Comparison of ENCODE assay signal across 8 cellular contexts in the genomic region with DNA sequence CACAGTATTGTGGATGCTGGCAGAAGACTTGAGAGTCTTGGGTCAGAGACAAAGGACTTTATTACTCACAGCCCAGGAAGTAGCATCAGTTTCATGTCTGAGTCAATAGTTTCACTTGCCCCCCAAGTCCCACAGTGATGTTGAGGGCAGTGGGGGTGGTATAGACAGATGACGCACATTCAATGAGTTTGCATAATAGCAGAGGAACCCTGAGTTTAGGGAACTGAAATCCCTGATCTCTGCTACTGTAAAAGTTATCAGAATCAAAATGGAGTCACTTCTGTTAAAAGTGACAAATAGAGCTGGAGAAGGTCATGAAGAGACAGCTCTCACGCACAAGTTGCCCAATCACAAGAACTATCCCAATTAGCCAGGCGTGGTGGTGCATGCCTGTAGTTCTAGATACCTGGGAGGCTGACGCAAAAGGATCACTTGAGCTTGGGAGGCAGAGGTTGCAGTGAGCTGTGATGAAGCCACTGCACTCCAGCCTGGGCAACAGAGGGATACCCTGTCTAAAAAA. TPM values are rescaled to one million over a fixed set of nuclear protein-coding genes. Genes with fewer than 3 reads are reported as not detected.
A peak's percentile ranks its signal among the peaks of the same experiment; 100 is the strongest.
DNase-seq lines count a peak whose midpoint lies in the region; ATAC-seq lines count a peak whose summit lies in the region.

No MANE protein-coding gene starts in this region.

- peaks cover 19% of the 10 kb centered on the region for H3K4me1 ChIP-seq in GM23248 (ENCODE audit: insufficient read depth)
- H3K4me1 ChIP-seq in HAP-1 = peaks cover 4% of the 10 kb centered on the region; the same call in 1 of the 2 replicates

- H3K27ac ChIP-seq in GM23248 = peak overlapping the region; percentile 51

- H3K4me3 ChIP-seq in GM23248 (no peak overlapping the region), HAP-1 (no peak overlapping the region)

- no peaks in the 10 kb centered on the region for H3K27me3 Mint-ChIP-seq in memory B cell

- ATAC-seq in GM18511 (IDR thresholded peaks at IDR 0.05; ENCODE audit: unreplicated experiment) (peak; percentile 96), memory B cell (ENCODE audit: low read depth) (peak; percentile 97)

- no peaks in the 10 kb centered on the region for H3K9me2 ChIP-seq in GM23248 (ENCODE audit: insufficient read depth)

- no peak overlapping the region for H3K4me2 ChIP-seq in GM23248 (ENCODE audit: unreplicated experiment)

- H3K9me3 Mint-ChIP-seq in memory B cell = peaks cover 2% of the 10 kb centered on the region

- H3K36me3 ChIP-seq in GM23248 (ENCODE audit: low read depth) = no peaks in the 10 kb centered on the region
- H3K36me3 ChIP-seq in HAP-1 (replicated peaks) = no peaks in the 10 kb centered on the region

- H3K27ac Mint-ChIP-seq in memory B cell = no peak overlapping the region

- H3K4me1 Mint-ChIP-seq in memory B cell = peaks cover 5% of the 10 kb centered on the region

- in situ Hi-C loops in GM23248 (cut with MboI) (no loop called here), HAP-1 (cut with MboI; ENCODE audit: low sequenced_read_pairs) (no loop called here)

- peak; percentile 84 for DNase-seq in GM23248
- peak; percentile 85 to 94 for DNase-seq in NOMO-1 (lab: John Stamatoyannopoulos, UW; ENCODE audit: unreplicated experiment in 2 of 2)
- DNase-seq in memory B cell (ENCODE audit: low spot score in 2 of 2) = peak in 1 of 2 donors; percentile 27
- no peak for DNase-seq in HuH-7.5 (ENCODE audit: low spot score)
- no peak for DNase-seq in cerebellar cortex (ENCODE audit: low spot score)
- no peak for DNase-seq in HAP-1 (ENCODE audit: low spot score in 2 of 2)
- DNase-seq in HT-29 (ENCODE audit: low spot score) = no peak

- peak overlapping the region; percentile 23; the same call in 1 of the 2 replicates for H2AFZ ChIP-seq in GM23248

- H3K9ac ChIP-seq in GM23248 = no peak overlapping the region

- H3K79me2 ChIP-seq in GM23248 (ENCODE audit: insufficient read depth) = no peaks in the 10 kb centered on the region

- no peaks in the 10 kb centered on the region for H3K36me3 Mint-ChIP-seq in memory B cell

- H3K4me3 Mint-ChIP-seq in memory B cell = no peak overlapping the region

- H4K20me1 ChIP-seq in GM23248 (ENCODE audit: insufficient read depth) = no peaks in the 10 kb centered on the region

- peaks cover 9% of the 10 kb centered on the region for H3F3A ChIP-seq in GM23248 (ENCODE audit: insufficient read depth)

- WGBS in GM23248 (ENCODE audit: low coverage in 1 of 2, low lambda C conversion rate in 2 of 2, missing lambda C conversion rate in 2 of 2), 2 experiments = 75 to 82% methylated on average over 4 of the region's 4 CpGs

- H3K9me3 ChIP-seq in GM23248 (ENCODE audit: low read depth) (no peaks in the 10 kb centered on the region), HAP-1 (no peaks in the 10 kb centered on the region)

- H3K27me3 ChIP-seq in GM23248 (replicated peaks; ENCODE audit: insufficient read depth) (no peaks in the 10 kb centered on the region), HAP-1 (ENCODE audit: low read depth) (peaks cover 16% of the 10 kb centered on the region; the same call in 1 of the 2 replicates)

RNA-seq across cellular contexts. Expression of gene HCRTR1, which starts 11.5 kb away (rescaled TPM):
- total RNA-seq in GM23248 (2014; rRNA removed; shearing (Covaris generic)) = not detected in 2 replicates
- polyA plus RNA-seq in GM23248 (2016; fragmentation: Nextera tagmentation; extraction: Ambion mirVana) = not detected in 2 replicates
- total RNA-seq in HT-29 (2014; rRNA removed; shearing (Covaris generic)) = not detected in 2 replicates

RNA-seq across cellular contexts. Expression of gene TINAGL1, which starts 29.7 kb away (rescaled TPM):
- 3.5 and 4.7 TPM in 2 replicates for total RNA-seq in GM23248 (2014; rRNA removed; shearing (Covaris generic))
- polyA plus RNA-seq in GM23248 (2016; fragmentation: Nextera tagmentation; extraction: Ambion mirVana) = 1.1 and 1.4 TPM in 2 replicates
- total RNA-seq in HT-29 (2014; rRNA removed; shearing (Covaris generic)) = 596 and 628 TPM in 2 replicates

RNA-seq across cellular contexts. Expression of gene PEF1, which starts 38.7 kb away (rescaled TPM):
- 97.5 and 131 TPM in 2 replicates for total RNA-seq in GM23248 (2014; rRNA removed; shearing (Covaris generic))
- 71.3 and 77.8 TPM in 2 replicates for polyA plus RNA-seq in GM23248 (2016; fragmentation: Nextera tagmentation; extraction: Ambion mirVana)
- total RNA-seq in HT-29 (2014; rRNA removed; shearing (Covaris generic)) = 114 and 119 TPM in 2 replicates

Comparison
In these comparisons a context has a peak if more than half of its experiments do, and no peak if none do; other contexts are left out.
1. DNase-seq: peak in GM23248 (single experiment) and NOMO-1 (2 of 2); none in HuH-7.5 (single experiment), cerebellar cortex (single experiment), HAP-1 (0 of 2) and HT-29 (single experiment).
2. RNA of gene TINAGL1, which starts 29.7 kb away (total RNA-seq): 596 to 628 TPM in HT-29; 3.5 to 4.7 TPM in GM23248; every median in the first group is over 100 times any median in the second.